ENCODE assay signal across 21 cellular contexts in genomic region chr1:202320081-202320405, GRCh38.
"Had no signal": no experiment of that assay in that cellular context is flagged by ENCODE, and none has a peak within 500 bp of the region (broad histone marks: within the 10 kb centered on the region; RNA-seq: fewer than 3 reads in every experiment).

No MANE protein-coding gene starts in this region.

- H3K36me3 ChIP-seq: esophagus muscularis mucosa, gastrocnemius medialis, heart right ventricle, left ventricle myocardium inferior, lower lobe of right lung, neutrophil, pancreas had no signal

- H3K36me3 Mint-ChIP-seq: memory B cell, mesothelial cell of epicardium had no signal

- H3K27me3 Mint-ChIP-seq: effector memory CD8-positive, alpha-beta T cell had no signal

- H3K27me3 ChIP-seq: gastrocnemius medialis, pancreas had no signal

- H3K4me3 Mint-ChIP-seq: dendritic cell treated with granulocyte-macrophage colony-stimulating factor and Interleukin-4, amounts not matched to agents 40 ng/mL and 50 ng/mL, for 4 days; effector memory CD8-positive, alpha-beta T cell; memory B cell; mesothelial cell of epicardium; nephron had no signal

- H3K9me3 ChIP-seq: esophagus muscularis mucosa, gastrocnemius medialis, heart right ventricle, left ventricle myocardium inferior, lower lobe of right lung, neutrophil, pancreas had no signal

- H3K27ac ChIP-seq: epithelial cell of prostate, esophagus muscularis mucosa, gastrocnemius medialis, heart right ventricle, left ventricle myocardium inferior, lower lobe of right lung, neutrophil, pancreas had no signal

- H3K9me3 Mint-ChIP-seq: dendritic cell treated with granulocyte-macrophage colony-stimulating factor and Interleukin-4, amounts not matched to agents 40 ng/mL and 50 ng/mL, for 4 days; effector memory CD8-positive, alpha-beta T cell; memory B cell; mesothelial cell of epicardium; nephron had no signal

- H3K4me3 ChIP-seq: esophagus muscularis mucosa, gastrocnemius medialis, heart right ventricle, left ventricle myocardium inferior, lower lobe of right lung, pancreas had no signal

- ATAC-seq: effector memory CD8-positive, alpha-beta T cell; gastrocnemius medialis; heart right ventricle; lower lobe of right lung; pancreas; right cardiac atrium; stimulated activated naive CD8-positive, alpha-beta T cell treated with anti-CD3 and anti-CD28 coated beads, Interleukin-15, Interleukin-2, amounts not matched to agents 100 U/mL and 50 U/mL, for 24 hours had no signal

- DNase-seq: cerebellar nuclear complex; effector memory CD8-positive, alpha-beta T cell; gastrocnemius medialis; heart right ventricle; hypothalamus; left ventricle myocardium inferior; lower lobe of right lung; pancreas; right cardiac atrium; small intestine; stimulated activated CD4-positive, alpha-beta T cell treated with anti-CD3 and anti-CD28 coated beads, Interleukin-12 subunit alpha, Interleukin-12 subunit beta, amount 100 ng/mL, for 4 hours; stimulated activated naive CD8-positive, alpha-beta T cell treated with anti-CD3 and anti-CD28 coated beads, Interleukin-15, Interleukin-2, amounts not matched to agents 100 U/mL and 50 U/mL, for 24 hours; trophoblast cell had no signal

- H3K27ac Mint-ChIP-seq: dendritic cell treated with granulocyte-macrophage colony-stimulating factor and Interleukin-4, amounts not matched to agents 40 ng/mL and 50 ng/mL, for 4 days; memory B cell; mesothelial cell of epicardium; nephron; progenitor cell of endocrine pancreas had no signal

- H3K4me1 Mint-ChIP-seq: memory B cell, mesothelial cell of epicardium had no signal

- H3K4me1 ChIP-seq: esophagus muscularis mucosa, gastrocnemius medialis, heart right ventricle, left ventricle myocardium inferior, lower lobe of right lung, pancreas had no signal
